Comparison of ENCODE assay signal across 1 cellular context in the genomic region with DNA sequence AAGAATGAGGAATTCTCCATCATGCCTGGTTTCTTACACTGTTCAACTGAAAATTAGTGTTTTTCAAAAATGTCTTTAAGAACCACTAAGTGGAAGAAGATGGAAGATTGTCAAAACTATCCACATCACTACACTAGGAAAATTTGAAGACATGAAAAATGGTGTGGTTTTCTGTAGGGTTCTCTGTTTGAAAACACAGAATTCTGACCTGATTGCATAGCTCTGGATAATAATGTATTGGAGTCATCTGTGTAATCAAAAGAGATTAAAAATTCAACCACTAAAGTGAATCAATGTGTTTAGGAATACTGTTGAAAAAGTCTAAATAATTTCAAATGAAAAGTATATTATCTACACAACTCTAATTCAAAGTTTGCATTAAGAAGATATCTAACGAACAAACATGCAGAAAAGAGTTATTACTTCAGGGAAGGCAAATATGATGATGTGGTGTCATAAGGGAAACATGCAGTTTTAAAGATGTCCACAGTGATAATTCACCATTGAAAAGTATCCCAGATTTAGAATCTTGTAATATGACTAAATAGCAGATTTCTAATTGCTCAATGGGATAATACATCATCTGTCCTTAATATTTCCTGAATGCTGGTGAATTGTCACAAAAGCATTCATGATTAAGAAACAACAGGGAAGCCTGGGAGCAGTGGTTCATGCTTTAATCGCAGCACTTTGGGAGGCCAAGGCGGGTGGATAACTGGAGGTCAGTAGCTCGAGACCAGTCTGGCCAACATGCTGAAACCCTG.
TF ChIP-seq lines count a peak whose summit lies in the region.

No MANE protein-coding gene starts in this region.

TF ChIP-seq in IMR-90, 13 proteins besides CTCF, POLR2A, EP300 and RAD21:
- TF ChIP-seq RFX5 (IDR thresholded peaks at IDR 0.05; ENCODE audit: low read depth, low read length) (no peak), BHLHE40 (IDR thresholded peaks at IDR 0.05; ENCODE audit: low read depth, low read length) (no peak), RCOR1 (IDR thresholded peaks at IDR 0.05; ENCODE audit: insufficient replicate concordance, low read length) (no peak), FOS (IDR thresholded peaks at IDR 0.05; ENCODE audit: low read depth, low read length) (no peak), CHD1 (IDR thresholded peaks at IDR 0.05; ENCODE audit: low read depth, low read length) (no peak), MAZ (IDR thresholded peaks at IDR 0.05; ENCODE audit: borderline replicate concordance, low read depth, low read length) (no peak), MXI1 (IDR thresholded peaks at IDR 0.05; ENCODE audit: borderline replicate concordance, low read depth, low read length) (no peak), SMC3 (IDR thresholded peaks at IDR 0.05; ENCODE audit: low read depth, low read length) (no peak), CEBPB (IDR thresholded peaks at IDR 0.05; ENCODE audit: low read depth, low read length) (no peak)
- TF ChIP-seq, protein P1, sequence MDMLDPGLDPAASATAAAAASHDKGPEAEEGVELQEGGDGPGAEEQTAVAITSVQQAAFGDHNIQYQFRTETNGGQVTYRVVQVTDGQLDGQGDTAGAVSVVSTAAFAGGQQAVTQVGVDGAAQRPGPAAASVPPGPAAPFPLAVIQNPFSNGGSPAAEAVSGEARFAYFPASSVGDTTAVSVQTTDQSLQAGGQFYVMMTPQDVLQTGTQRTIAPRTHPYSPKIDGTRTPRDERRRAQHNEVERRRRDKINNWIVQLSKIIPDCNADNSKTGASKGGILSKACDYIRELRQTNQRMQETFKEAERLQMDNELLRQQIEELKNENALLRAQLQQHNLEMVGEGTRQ (IDR thresholded peaks at IDR 0.05; ENCODE audit: low read depth, low read length): no peak
- TF ChIP-seq, protein P2, sequence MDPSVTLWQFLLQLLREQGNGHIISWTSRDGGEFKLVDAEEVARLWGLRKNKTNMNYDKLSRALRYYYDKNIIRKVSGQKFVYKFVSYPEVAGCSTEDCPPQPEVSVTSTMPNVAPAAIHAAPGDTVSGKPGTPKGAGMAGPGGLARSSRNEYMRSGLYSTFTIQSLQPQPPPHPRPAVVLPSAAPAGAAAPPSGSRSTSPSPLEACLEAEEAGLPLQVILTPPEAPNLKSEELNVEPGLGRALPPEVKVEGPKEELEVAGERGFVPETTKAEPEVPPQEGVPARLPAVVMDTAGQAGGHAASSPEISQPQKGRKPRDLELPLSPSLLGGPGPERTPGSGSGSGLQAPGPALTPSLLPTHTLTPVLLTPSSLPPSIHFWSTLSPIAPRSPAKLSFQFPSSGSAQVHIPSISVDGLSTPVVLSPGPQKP (IDR thresholded peaks at IDR 0.05; ENCODE audit: borderline replicate concordance, low read depth, low read length): no peak
